Comparison of ENCODE assay signal across 1 cellular context in genomic region chr11:86176165-86176884, GRCh38.
TF ChIP-seq lines count a peak whose summit lies in the region.

No MANE protein-coding gene starts in this region.

TF ChIP-seq in K562, 482 proteins besides CTCF, POLR2A, EP300 and RAD21 (continued from another document and continues in another):
- TF ChIP-seq, protein P1, sequence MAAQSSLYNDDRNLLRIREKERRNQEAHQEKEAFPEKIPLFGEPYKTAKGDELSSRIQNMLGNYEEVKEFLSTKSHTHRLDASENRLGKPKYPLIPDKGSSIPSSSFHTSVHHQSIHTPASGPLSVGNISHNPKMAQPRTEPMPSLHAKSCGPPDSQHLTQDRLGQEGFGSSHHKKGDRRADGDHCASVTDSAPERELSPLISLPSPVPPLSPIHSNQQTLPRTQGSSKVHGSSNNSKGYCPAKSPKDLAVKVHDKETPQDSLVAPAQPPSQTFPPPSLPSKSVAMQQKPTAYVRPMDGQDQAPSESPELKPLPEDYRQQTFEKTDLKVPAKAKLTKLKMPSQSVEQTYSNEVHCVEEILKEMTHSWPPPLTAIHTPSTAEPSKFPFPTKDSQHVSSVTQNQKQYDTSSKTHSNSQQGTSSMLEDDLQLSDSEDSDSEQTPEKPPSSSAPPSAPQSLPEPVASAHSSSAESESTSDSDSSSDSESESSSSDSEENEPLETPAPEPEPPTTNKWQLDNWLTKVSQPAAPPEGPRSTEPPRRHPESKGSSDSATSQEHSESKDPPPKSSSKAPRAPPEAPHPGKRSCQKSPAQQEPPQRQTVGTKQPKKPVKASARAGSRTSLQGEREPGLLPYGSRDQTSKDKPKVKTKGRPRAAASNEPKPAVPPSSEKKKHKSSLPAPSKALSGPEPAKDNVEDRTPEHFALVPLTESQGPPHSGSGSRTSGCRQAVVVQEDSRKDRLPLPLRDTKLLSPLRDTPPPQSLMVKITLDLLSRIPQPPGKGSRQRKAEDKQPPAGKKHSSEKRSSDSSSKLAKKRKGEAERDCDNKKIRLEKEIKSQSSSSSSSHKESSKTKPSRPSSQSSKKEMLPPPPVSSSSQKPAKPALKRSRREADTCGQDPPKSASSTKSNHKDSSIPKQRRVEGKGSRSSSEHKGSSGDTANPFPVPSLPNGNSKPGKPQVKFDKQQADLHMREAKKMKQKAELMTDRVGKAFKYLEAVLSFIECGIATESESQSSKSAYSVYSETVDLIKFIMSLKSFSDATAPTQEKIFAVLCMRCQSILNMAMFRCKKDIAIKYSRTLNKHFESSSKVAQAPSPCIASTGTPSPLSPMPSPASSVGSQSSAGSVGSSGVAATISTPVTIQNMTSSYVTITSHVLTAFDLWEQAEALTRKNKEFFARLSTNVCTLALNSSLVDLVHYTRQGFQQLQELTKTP (IDR thresholded peaks at IDR 0.05; ENCODE audit: low read depth in 1 of 2, partially characterized antibody in 2 of 2) = no peak
- TF ChIP-seq SIN3B (IDR thresholded peaks at IDR 0.05; ENCODE audit: low read depth) = no peak
- no peak for TF ChIP-seq THAP12 (CRISPR knock-in tag; IDR thresholded peaks at IDR 0.05)
- TF ChIP-seq PHF8 (IDR thresholded peaks at IDR 0.05; ENCODE audit: borderline replicate concordance, low read length) = no peak
- no peak for TF ChIP-seq MXD1 (CRISPR knock-in tag; IDR thresholded peaks at IDR 0.05; ENCODE audit: borderline replicate concordance, poor library complexity, severe bottlenecking)
- peak in 1 of 2 experiments; percentile 73; a peak in 2 of 4 replicates for TF ChIP-seq TEAD1 (CRISPR knock-in tag; IDR thresholded peaks at IDR 0.05)
- no peak for TF ChIP-seq SFPQ (IDR thresholded peaks at IDR 0.05; ENCODE audit: low read depth, low read length)
- TF ChIP-seq ASH1L (IDR thresholded peaks at IDR 0.05; ENCODE audit: borderline replicate concordance, low read depth, partially characterized antibody) = no peak
- TF ChIP-seq TCF7 (IDR thresholded peaks at IDR 0.05; ENCODE audit: borderline replicate concordance) = peak; percentile 60; the same call in 1 of the 2 replicates
- TF ChIP-seq JUND (IDR thresholded peaks at IDR 0.05; ENCODE audit: borderline replicate concordance, low read depth, low read length) = peak; percentile 96
- peak; percentile 97 for TF ChIP-seq JUND (tag; IDR thresholded peaks at IDR 0.05; ENCODE audit: borderline replicate concordance, low read depth, low read length)
- TF ChIP-seq FOSL1 (tag; conservative IDR thresholded peaks at IDR 0.05) = peak; percentile 94
- TF ChIP-seq SIRT6 (IDR thresholded peaks at IDR 0.05; ENCODE audit: low read depth, low read length) = no peak
- no peak for TF ChIP-seq ZNF146 (CRISPR knock-in tag; IDR thresholded peaks at IDR 0.05; ENCODE audit: unreplicated experiment)
- no peak for TF ChIP-seq ZNF347 (CRISPR knock-in tag; IDR thresholded peaks at IDR 0.05; ENCODE audit: low read depth)
- no peak; the same call in 1 of the 2 replicates for TF ChIP-seq RFX1 (IDR thresholded peaks at IDR 0.05)
- no peak for TF ChIP-seq ZFP91 (CRISPR knock-in tag; IDR thresholded peaks at IDR 0.05)
- TF ChIP-seq POLR2G (IDR thresholded peaks at IDR 0.05; ENCODE audit: low read depth, low read length) = no peak
- no peak for TF ChIP-seq TFAM (CRISPR knock-in tag; conservative IDR thresholded peaks at IDR 0.05)
- TF ChIP-seq MITF (IDR thresholded peaks at IDR 0.05) = no peak
- TF ChIP-seq TBL1XR1 (IDR thresholded peaks at IDR 0.05; ENCODE audit: low read length in 2 of 2) = peak in 1 of 2 experiments; percentile 93; a peak in 2 of 4 replicates
- TF ChIP-seq FOXA1 (IDR thresholded peaks at IDR 0.05; ENCODE audit: borderline replicate concordance) = no peak
- no peak for TF ChIP-seq SNIP1 (IDR thresholded peaks at IDR 0.05; ENCODE audit: low read depth)
- no peak for TF ChIP-seq ZNF165 (CRISPR knock-in tag; IDR thresholded peaks at IDR 0.05; ENCODE audit: borderline replicate concordance)
- TF ChIP-seq ZNF644 (tag; IDR thresholded peaks at IDR 0.05; ENCODE audit: low read depth) = no peak
- TF ChIP-seq, protein P2, sequence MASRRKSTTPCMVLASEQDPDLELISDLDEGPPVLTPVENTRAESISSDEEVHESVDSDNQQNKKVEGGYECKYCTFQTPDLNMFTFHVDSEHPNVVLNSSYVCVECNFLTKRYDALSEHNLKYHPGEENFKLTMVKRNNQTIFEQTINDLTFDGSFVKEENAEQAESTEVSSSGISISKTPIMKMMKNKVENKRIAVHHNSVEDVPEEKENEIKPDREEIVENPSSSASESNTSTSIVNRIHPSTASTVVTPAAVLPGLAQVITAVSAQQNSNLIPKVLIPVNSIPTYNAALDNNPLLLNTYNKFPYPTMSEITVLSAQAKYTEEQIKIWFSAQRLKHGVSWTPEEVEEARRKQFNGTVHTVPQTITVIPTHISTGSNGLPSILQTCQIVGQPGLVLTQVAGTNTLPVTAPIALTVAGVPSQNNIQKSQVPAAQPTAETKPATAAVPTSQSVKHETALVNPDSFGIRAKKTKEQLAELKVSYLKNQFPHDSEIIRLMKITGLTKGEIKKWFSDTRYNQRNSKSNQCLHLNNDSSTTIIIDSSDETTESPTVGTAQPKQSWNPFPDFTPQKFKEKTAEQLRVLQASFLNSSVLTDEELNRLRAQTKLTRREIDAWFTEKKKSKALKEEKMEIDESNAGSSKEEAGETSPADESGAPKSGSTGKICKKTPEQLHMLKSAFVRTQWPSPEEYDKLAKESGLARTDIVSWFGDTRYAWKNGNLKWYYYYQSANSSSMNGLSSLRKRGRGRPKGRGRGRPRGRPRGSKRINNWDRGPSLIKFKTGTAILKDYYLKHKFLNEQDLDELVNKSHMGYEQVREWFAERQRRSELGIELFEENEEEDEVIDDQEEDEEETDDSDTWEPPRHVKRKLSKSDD (conservative IDR thresholded peaks at IDR 0.05; ENCODE audit: low read length) = no peak
- peak; percentile 74 for TF ChIP-seq ADNP (tag; IDR thresholded peaks at IDR 0.05)
- TF ChIP-seq TFE3 (CRISPR knock-in tag; IDR thresholded peaks at IDR 0.05) = no peak
- no peak for TF ChIP-seq MCM2 (IDR thresholded peaks at IDR 0.05; ENCODE audit: low read depth)
- TF ChIP-seq, protein P3, sequence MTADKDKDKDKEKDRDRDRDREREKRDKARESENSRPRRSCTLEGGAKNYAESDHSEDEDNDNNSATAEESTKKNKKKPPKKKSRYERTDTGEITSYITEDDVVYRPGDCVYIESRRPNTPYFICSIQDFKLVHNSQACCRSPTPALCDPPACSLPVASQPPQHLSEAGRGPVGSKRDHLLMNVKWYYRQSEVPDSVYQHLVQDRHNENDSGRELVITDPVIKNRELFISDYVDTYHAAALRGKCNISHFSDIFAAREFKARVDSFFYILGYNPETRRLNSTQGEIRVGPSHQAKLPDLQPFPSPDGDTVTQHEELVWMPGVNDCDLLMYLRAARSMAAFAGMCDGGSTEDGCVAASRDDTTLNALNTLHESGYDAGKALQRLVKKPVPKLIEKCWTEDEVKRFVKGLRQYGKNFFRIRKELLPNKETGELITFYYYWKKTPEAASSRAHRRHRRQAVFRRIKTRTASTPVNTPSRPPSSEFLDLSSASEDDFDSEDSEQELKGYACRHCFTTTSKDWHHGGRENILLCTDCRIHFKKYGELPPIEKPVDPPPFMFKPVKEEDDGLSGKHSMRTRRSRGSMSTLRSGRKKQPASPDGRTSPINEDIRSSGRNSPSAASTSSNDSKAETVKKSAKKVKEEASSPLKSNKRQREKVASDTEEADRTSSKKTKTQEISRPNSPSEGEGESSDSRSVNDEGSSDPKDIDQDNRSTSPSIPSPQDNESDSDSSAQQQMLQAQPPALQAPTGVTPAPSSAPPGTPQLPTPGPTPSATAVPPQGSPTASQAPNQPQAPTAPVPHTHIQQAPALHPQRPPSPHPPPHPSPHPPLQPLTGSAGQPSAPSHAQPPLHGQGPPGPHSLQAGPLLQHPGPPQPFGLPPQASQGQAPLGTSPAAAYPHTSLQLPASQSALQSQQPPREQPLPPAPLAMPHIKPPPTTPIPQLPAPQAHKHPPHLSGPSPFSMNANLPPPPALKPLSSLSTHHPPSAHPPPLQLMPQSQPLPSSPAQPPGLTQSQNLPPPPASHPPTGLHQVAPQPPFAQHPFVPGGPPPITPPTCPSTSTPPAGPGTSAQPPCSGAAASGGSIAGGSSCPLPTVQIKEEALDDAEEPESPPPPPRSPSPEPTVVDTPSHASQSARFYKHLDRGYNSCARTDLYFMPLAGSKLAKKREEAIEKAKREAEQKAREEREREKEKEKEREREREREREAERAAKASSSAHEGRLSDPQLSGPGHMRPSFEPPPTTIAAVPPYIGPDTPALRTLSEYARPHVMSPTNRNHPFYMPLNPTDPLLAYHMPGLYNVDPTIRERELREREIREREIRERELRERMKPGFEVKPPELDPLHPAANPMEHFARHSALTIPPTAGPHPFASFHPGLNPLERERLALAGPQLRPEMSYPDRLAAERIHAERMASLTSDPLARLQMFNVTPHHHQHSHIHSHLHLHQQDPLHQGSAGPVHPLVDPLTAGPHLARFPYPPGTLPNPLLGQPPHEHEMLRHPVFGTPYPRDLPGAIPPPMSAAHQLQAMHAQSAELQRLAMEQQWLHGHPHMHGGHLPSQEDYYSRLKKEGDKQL (CRISPR knock-in tag; IDR thresholded peaks at IDR 0.05; ENCODE audit: borderline replicate concordance) = no peak
- peak; percentile 81 for TF ChIP-seq POLR2AphosphoS5 (IDR thresholded peaks at IDR 0.05; ENCODE audit: control insufficient read depth, insufficient read depth, low read depth, low read length)
- no peak for TF ChIP-seq ZSCAN29 (IDR thresholded peaks at IDR 0.05)
- TF ChIP-seq FOXP1 (CRISPR knock-in tag; IDR thresholded peaks at IDR 0.05) = no peak
- peak; percentile 96 for TF ChIP-seq CBFA2T3 (IDR thresholded peaks at IDR 0.05)
